32 cellular contexts compared by ENCODE assay signal in the genomic region with DNA sequence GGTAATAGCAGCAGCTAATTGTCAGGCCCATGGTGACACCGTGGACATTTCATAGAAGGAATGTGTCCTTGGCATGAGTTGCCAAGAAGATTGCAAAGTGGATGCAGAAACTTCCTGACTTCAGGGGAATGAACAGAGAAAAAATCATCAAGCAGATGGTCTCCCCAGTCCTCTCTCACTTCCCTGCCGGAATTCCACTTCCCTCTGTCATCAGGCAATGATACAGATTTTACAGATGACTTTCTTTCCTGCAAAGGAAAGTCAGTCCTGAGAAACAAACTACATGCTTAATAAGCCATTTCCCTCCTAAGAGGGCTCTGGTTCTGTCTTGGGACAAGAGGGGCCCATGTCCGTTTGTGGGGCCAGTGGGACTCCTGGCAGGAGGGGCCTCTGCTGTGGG. TPM values are rescaled to one million over a fixed set of nuclear protein-coding genes. Genes with fewer than 3 reads are reported as not detected.
"Had no signal": no experiment of that assay in that cellular context is flagged by ENCODE, and none has a peak within 500 bp of the region (broad histone marks: within the 10 kb centered on the region; RNA-seq: fewer than 3 reads in every experiment).

No MANE protein-coding gene starts in this region.

- H3K9me3 ChIP-seq: ascending aorta, heart left ventricle, left ventricle myocardium inferior, neutrophil, ovary, prostate gland, uterus had no signal

- H3K27me3 ChIP-seq: ascending aorta, cardiac muscle cell, ovary, uterus had no signal

- H3K4me3 ChIP-seq: ascending aorta, cardiac muscle cell, coronary artery, heart left ventricle, left ventricle myocardium inferior, lung, ovary, prostate gland, uterus had no signal

- H3K27ac ChIP-seq: ascending aorta, cardiac muscle cell, coronary artery, heart left ventricle, left ventricle myocardium inferior, neutrophil, ovary, prostate gland, uterus had no signal

- DNase-seq: activated CD4-positive, alpha-beta T cell treated with anti-CD3 and anti-CD28 coated beads for 4 hours; activated CD4-positive, alpha-beta T cell treated with anti-CD3 and anti-CD28 coated beads, Interleukin-2, amount 50 U/mL, for 4 hours; activated CD4-positive, CD25-positive, alpha-beta regulatory T cell; activated naive CD4-positive, alpha-beta T cell treated with anti-CD3 and anti-CD28 coated beads for 36 hours; activated naive CD8-positive, alpha-beta T cell treated with anti-CD3 and anti-CD28 coated beads for 36 hours; activated T-cell treated with anti-CD3 and anti-CD28 coated beads for 4 hours; activated T-cell treated with anti-CD3 and anti-CD28 coated beads, Interleukin-2, amount 50 U/mL, for 72 hours; cerebellar nuclear complex; effector memory CD8-positive, alpha-beta T cell; erythroblast; heart left ventricle; hypothalamus; left ventricle myocardium inferior; ovary; retina; small intestine; stimulated activated CD4-positive, alpha-beta T cell treated with anti-CD3 and anti-CD28 coated beads, Interleukin-4, amount 100 ng/mL, for 24 hours; stimulated activated naive CD8-positive, alpha-beta T cell treated with anti-CD3 and anti-CD28 coated beads, Interleukin-15, amount 100 ng/mL, for 72 hours; substantia nigra; uterus had no signal

- H3K4me1 ChIP-seq: ascending aorta, prostate gland, uterus had no signal

- ATAC-seq: activated T-cell treated with anti-CD3 and anti-CD28 coated beads, Interleukin-2, amount 50 U/mL, for 72 hours; effector memory CD8-positive, alpha-beta T cell; heart left ventricle; stimulated activated memory B cell treated with anti-CD40 and anti-IgM and Interleukin-4, amounts not matched to agents 10 μg/mL and 1 μg/mL and 100 μg/mL, for 72 hours; stimulated activated naive CD8-positive, alpha-beta T cell treated with anti-CD3 and anti-CD28 coated beads, Interleukin-15, amount 100 ng/mL, for 72 hours had no signal

- H3K27ac Mint-ChIP-seq: activated naive CD4-positive, alpha-beta T cell treated with anti-CD3 and anti-CD28 coated beads for 36 hours; activated naive CD8-positive, alpha-beta T cell treated with anti-CD3 and anti-CD28 coated beads for 36 hours; activated T-cell treated with anti-CD3 and anti-CD28 coated beads, Interleukin-2, amount 50 U/mL, for 72 hours; effector memory CD8-positive, alpha-beta T cell; nephron; stimulated activated memory B cell treated with anti-CD40 and anti-IgM and Interleukin-4, amounts not matched to agents 10 μg/mL and 1 μg/mL and 100 μg/mL, for 72 hours; stimulated activated naive CD8-positive, alpha-beta T cell treated with anti-CD3 and anti-CD28 coated beads, Interleukin-15, amount 100 ng/mL, for 72 hours; type B pancreatic cell had no signal

- H3K36me3 ChIP-seq: ascending aorta, cardiac muscle cell, heart left ventricle, left ventricle myocardium inferior, neutrophil, ovary, prostate gland, uterus had no signal

- H3K4me3 Mint-ChIP-seq: activated naive CD4-positive, alpha-beta T cell treated with anti-CD3 and anti-CD28 coated beads for 36 hours; activated naive CD8-positive, alpha-beta T cell treated with anti-CD3 and anti-CD28 coated beads for 36 hours; activated T-cell treated with anti-CD3 and anti-CD28 coated beads, Interleukin-2, amount 50 U/mL, for 72 hours; brain; effector memory CD8-positive, alpha-beta T cell; nephron; stimulated activated memory B cell treated with anti-CD40 and anti-IgM and Interleukin-4, amounts not matched to agents 10 μg/mL and 1 μg/mL and 100 μg/mL, for 72 hours; stimulated activated naive CD8-positive, alpha-beta T cell treated with anti-CD3 and anti-CD28 coated beads, Interleukin-15, amount 100 ng/mL, for 72 hours; type B pancreatic cell had no signal

- H3K9me3 Mint-ChIP-seq: type B pancreatic cell had no signal

- H3K36me3 Mint-ChIP-seq: brain; stimulated activated memory B cell treated with anti-CD40 and anti-IgM and Interleukin-4, amounts not matched to agents 10 μg/mL and 1 μg/mL and 100 μg/mL, for 72 hours; type B pancreatic cell had no signal

- H3K4me1 Mint-ChIP-seq: nephron; stimulated activated memory B cell treated with anti-CD40 and anti-IgM and Interleukin-4, amounts not matched to agents 10 μg/mL and 1 μg/mL and 100 μg/mL, for 72 hours had no signal

RNA-seq across cellular contexts. Expression of gene KCNF1, which starts 45.7 kb away (rescaled TPM):
- total RNA-seq: activated naive CD4-positive, alpha-beta T cell treated with anti-CD3 and anti-CD28 coated beads for 36 hours; activated naive CD8-positive, alpha-beta T cell treated with anti-CD3 and anti-CD28 coated beads for 36 hours; activated T-cell treated with anti-CD3 and anti-CD28 coated beads, Interleukin-2, amount 50 U/mL, for 72 hours; ascending aorta; fibroblast of villous mesenchyme; T-helper 1 cell treated with Interleukin-12 subunit alpha and Interleukin-12 subunit beta and Interleukin-4 antibody, amounts not matched to agents 30 ng/mL and 1 ng/mL, for 36 hours had no signal
